In genomic region chr11:103920449-103920848, GRCh38 we compare ENCODE assay signal across 1 cellular context.
A peak's percentile ranks its signal among the peaks of the same experiment; 100 is the strongest.
TF ChIP-seq lines count a peak whose summit lies in the region.

No MANE protein-coding gene starts in this region.

TF ChIP-seq in IMR-90, 13 proteins besides CTCF, POLR2A, EP300 and RAD21 (continued from another document):
- TF ChIP-seq FOS (IDR thresholded peaks at IDR 0.05; ENCODE audit: low read depth, low read length): peak; percentile 64; the same call in 1 of the 2 replicates
